ENCODE assay signal across 18 cellular contexts in the genomic region with DNA sequence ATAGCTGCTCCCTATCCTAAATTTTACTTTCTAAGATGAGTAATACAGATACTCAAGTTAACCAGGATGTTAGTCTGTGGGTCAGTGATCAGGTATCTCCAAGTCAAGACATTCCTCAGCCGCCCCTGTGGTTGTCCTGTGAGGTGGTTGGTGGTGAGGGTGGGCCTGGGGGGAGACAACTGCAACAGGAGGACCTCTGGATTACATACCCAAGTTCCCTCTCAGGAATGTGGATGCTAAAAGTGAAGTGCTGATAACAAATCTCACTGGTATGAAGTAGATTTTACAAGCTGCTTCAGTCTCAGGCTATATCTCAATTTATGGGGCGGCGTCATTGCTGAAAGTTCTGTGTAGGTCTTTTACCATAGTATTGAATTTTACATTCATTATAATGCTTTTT. TPM values are rescaled to one million over a fixed set of nuclear protein-coding genes. Genes with fewer than 3 reads are reported as not detected.
"Had no signal": no experiment of that assay in that cellular context is flagged by ENCODE, and none has a peak within 500 bp of the region (broad histone marks: within the 10 kb centered on the region; RNA-seq: fewer than 3 reads in every experiment).

No MANE protein-coding gene starts in this region.

- H3K27ac ChIP-seq: psoas muscle, sigmoid colon, suprapubic skin, upper lobe of left lung had no signal

- H3K9ac ChIP-seq: SK-N-SH had no signal

- H3K9me3 Mint-ChIP-seq: activated B cell treated with CpG ODN at 0.5 μM for 24 hours, nephron had no signal

- H3K36me3 Mint-ChIP-seq: activated naive CD4-positive, alpha-beta T cell treated with anti-CD3 and anti-CD28 coated beads, Interleukin-2, amount 50 U/mL, for 72 hours had no signal

- H3K36me3 ChIP-seq: sigmoid colon, suprapubic skin, upper lobe of left lung had no signal

- H3K4me3 Mint-ChIP-seq: activated B cell treated with CpG ODN at 0.5 μM for 24 hours, nephron had no signal

- H3K4me3 ChIP-seq: psoas muscle, sigmoid colon, suprapubic skin, upper lobe of left lung had no signal

- H3K9me3 ChIP-seq: psoas muscle, sigmoid colon, SK-N-SH, suprapubic skin, upper lobe of left lung had no signal

- H3K27me3 ChIP-seq: sigmoid colon, suprapubic skin, upper lobe of left lung had no signal

- H3K4me1 ChIP-seq: psoas muscle, sigmoid colon, suprapubic skin had no signal

- DNase-seq: activated B cell treated with CpG ODN at 0.5 μM for 24 hours; activated CD4-positive, alpha-beta T cell treated with anti-CD3 and anti-CD28 coated beads, Interleukin-2, amount 50 U/mL, for 1 hour; activated effector memory CD4-positive, alpha-beta T cell treated with Interleukin-2 at 50 U/mL for 16 hours; activated T-cell treated with anti-CD3 and anti-CD28 coated beads for 4 hours; hypothalamus; left colon; psoas muscle; sigmoid colon; SK-N-SH; stimulated activated CD4-positive, alpha-beta T cell treated with anti-CD3 and anti-CD28 coated beads, Interleukin-4, amount 100 ng/mL, for 1 hour; stimulated activated CD8-positive, alpha-beta memory T cell treated with anti-CD3 and anti-CD28 coated beads, Interleukin-4, amount 100 ng/mL, for 48 hours; stimulated activated naive CD8-positive, alpha-beta T cell treated with anti-CD3 and anti-CD28 coated beads, Interleukin-15, Interleukin-2, amounts not matched to agents 100 U/mL and 50 U/mL, for 24 hours; T-helper 1 cell; upper lobe of left lung had no signal

- H3K27ac Mint-ChIP-seq: activated B cell treated with CpG ODN at 0.5 μM for 24 hours; activated naive CD4-positive, alpha-beta T cell treated with anti-CD3 and anti-CD28 coated beads, Interleukin-2, amount 50 U/mL, for 72 hours; nephron had no signal

- H3K4me1 Mint-ChIP-seq: activated B cell treated with CpG ODN at 0.5 μM for 24 hours, nephron had no signal

RNA-seq across cellular contexts. Expression of a gene that starts 38.3 kb away (rescaled TPM):
- total RNA-seq: lung microvascular endothelial cell had no signal
- polyA plus RNA-seq: SK-N-SH had no signal
